Comparison of ENCODE assay signal across 18 cellular contexts in the genomic region with DNA sequence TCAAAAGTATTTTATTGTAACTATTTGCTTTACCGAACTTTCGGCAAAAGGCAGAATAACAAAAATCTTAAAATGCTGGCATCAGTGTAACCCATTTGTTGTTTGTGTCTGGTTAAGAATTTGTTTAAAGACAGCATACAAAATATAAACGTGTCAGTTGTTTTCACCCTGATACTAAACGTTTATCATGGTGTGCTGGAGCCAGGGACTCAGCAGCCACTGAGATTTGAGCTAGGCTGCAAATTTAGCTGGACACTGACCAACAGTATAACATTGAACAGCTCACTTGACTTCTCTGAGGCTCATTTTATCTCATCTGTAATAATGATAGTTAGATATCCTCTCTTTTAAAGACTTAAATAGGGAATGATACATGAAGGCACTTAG.
DNase-seq lines count a peak whose midpoint lies in the region; ATAC-seq and TF ChIP-seq lines count a peak whose summit lies in the region.
"Had no signal": no experiment of that assay in that cellular context is flagged by ENCODE, and none has a peak within 500 bp of the region (broad histone marks: within the 10 kb centered on the region; RNA-seq: fewer than 3 reads in every experiment).

No MANE protein-coding gene starts in this region.

- H2AFZ ChIP-seq in mesenchymal stem cell (ENCODE audit: low read depth, low read length), result no peak overlapping the region

- no peak overlapping the region for H2BK12ac ChIP-seq in mesenchymal stem cell (ENCODE audit: low read length in 2 of 2)

- no peaks in the 10 kb centered on the region for H3K27me3 ChIP-seq in mesenchymal stem cell (ENCODE audit: control insufficient read depth in 1 of 2, insufficient read depth in 1 of 2, low read length in 2 of 2)
- no peaks in the 10 kb centered on the region for H3K27me3 ChIP-seq in uterus

- peak overlapping the region; percentile 86 for H3K9ac ChIP-seq in mesenchymal stem cell (ENCODE audit: low read length)

- H3K4me2 ChIP-seq in mesenchymal stem cell (ENCODE audit: low read length, poor library complexity, severe bottlenecking), result no peak overlapping the region

- no peak overlapping the region for H3K4ac ChIP-seq in mesenchymal stem cell (ENCODE audit: low read depth in 1 of 2, low read length in 2 of 2)

- peak overlapping the region; percentile 61 for H2BK120ac ChIP-seq in mesenchymal stem cell (ENCODE audit: low read depth, low read length)

- no peak overlapping the region for H4K8ac ChIP-seq in mesenchymal stem cell (ENCODE audit: low read length)

- TF ChIP-seq CTCF in uterus (IDR thresholded peaks at IDR 0.05), result no peak

- no CpG with 5 or more reads among the region's 4 CpGs for WGBS in mesenchymal stem cell

- no peak overlapping the region for H2BK15ac ChIP-seq in mesenchymal stem cell (ENCODE audit: low read depth, poor library complexity, severe bottlenecking)

- H3K9me3 ChIP-seq in mesenchymal stem cell (ENCODE audit: control insufficient read depth, low read length) (no peaks in the 10 kb centered on the region), uterus (no peaks in the 10 kb centered on the region)

- H3K18ac ChIP-seq in mesenchymal stem cell (ENCODE audit: low read depth in 1 of 2, low read length in 2 of 2), result no peak overlapping the region

- H3K23ac ChIP-seq in mesenchymal stem cell (ENCODE audit: low read length in 2 of 2), result no peak overlapping the region

- H3K27ac ChIP-seq in mesenchymal stem cell (ENCODE audit: low read length, poor library complexity, severe bottlenecking), result peak overlapping the region; percentile 92
- H3K27ac ChIP-seq in uterus, result peak overlapping the region; percentile 41 to 53
- H3K27ac ChIP-seq: 22Rv1, RWPE1 had no signal

- H3K36me3 ChIP-seq in mesenchymal stem cell (ENCODE audit: control insufficient read depth in 1 of 2, insufficient read depth in 2 of 2, low read depth in 1 of 2, low read length in 2 of 2), result no peaks in the 10 kb centered on the region
- no peaks in the 10 kb centered on the region for H3K36me3 ChIP-seq in uterus

- ATAC-seq in Right ventricle myocardium superior (ENCODE audit: poor library complexity), result peak; percentile 71
- no peak for ATAC-seq in Right ventricle myocardium inferior
- ATAC-seq in HG02973 (IDR thresholded peaks at IDR 0.05; ENCODE audit: unreplicated experiment), result no peak
- ATAC-seq: stimulated activated naive CD8-positive, alpha-beta T cell treated with anti-CD3 and anti-CD28 coated beads, Interleukin-15, Interleukin-2, amounts not matched to agents 100 U/mL and 50 U/mL, for 24 hours had no signal

- no peaks in the 10 kb centered on the region for H3K79me1 ChIP-seq in mesenchymal stem cell (replicated peaks; ENCODE audit: low read length, poor library complexity, severe bottlenecking)

- H4K91ac ChIP-seq in mesenchymal stem cell (ENCODE audit: low read length), result peak overlapping the region; percentile 39

- H3K4me1 ChIP-seq in mesenchymal stem cell (ENCODE audit: control insufficient read depth, insufficient read depth, low read depth, low read length) (no peaks in the 10 kb centered on the region), uterus (no peaks in the 10 kb centered on the region)

- H3K4me3 ChIP-seq in mesenchymal stem cell (ENCODE audit: insufficient read depth in 1 of 2, low read depth in 1 of 2, low read length in 2 of 2), result peak overlapping the region in 1 of 2 experiments; percentile 35
- H3K4me3 ChIP-seq in uterus, result no peak overlapping the region
- H3K4me3 ChIP-seq: dorsolateral prefrontal cortex had no signal

- intact Hi-C loops in Right ventricle myocardium superior (cut with DNase I) (no loop called here), Right ventricle myocardium inferior (cut with DNase I) (no loop called here), uterus (cut with DNase I; ENCODE audit: low total_unique reads) (no loop called here)

- TF ChIP-seq POLR2A in uterus (IDR thresholded peaks at IDR 0.05), result no peak
- TF ChIP-seq POLR2A in erythroblast (IDR thresholded peaks at IDR 0.05; ENCODE audit: low read length), result no peak

- no peak overlapping the region for H3K14ac ChIP-seq in mesenchymal stem cell (ENCODE audit: low read length in 2 of 2)

- no peak overlapping the region for H2AK5ac ChIP-seq in mesenchymal stem cell (ENCODE audit: low read length, severe bottlenecking)

- DNase-seq in Right ventricle myocardium superior (no peak), Right ventricle myocardium inferior (ENCODE audit: missing footprints) (no peak), dermis blood vessel endothelial cell (peak; percentile 1), mesenchymal stem cell (peak; percentile 69), uterus (no peak), erythroblast (lab: John Stamatoyannopoulos, UW) (no peak), KBM-7 (no peak)
- DNase-seq: activated CD4-positive, alpha-beta T cell treated with anti-CD3 and anti-CD28 coated beads, Interleukin-2, amount 50 U/mL, for 1 hour; aorta; dorsolateral prefrontal cortex; islet precursor cell; NCI-H187; NCI-H82; stimulated activated naive CD8-positive, alpha-beta T cell treated with anti-CD3 and anti-CD28 coated beads, Interleukin-15, Interleukin-2, amounts not matched to agents 100 U/mL and 50 U/mL, for 24 hours; T-helper 9 cell had no signal

- peak overlapping the region; percentile 4 for H2BK5ac ChIP-seq in mesenchymal stem cell (ENCODE audit: low read depth, low read length, poor library complexity, severe bottlenecking)

- in situ Hi-C loops in KBM-7 (cut with MboI; ENCODE audit: low pct_unique_long_range_greater_than_20kb, low sequenced_read_pairs), result no loop called here

Comparison
In these comparisons a context has a peak if more than half of its experiments do, and no peak if none do; other contexts are left out.
1. DNase-seq: peak in dermis blood vessel endothelial cell (single experiment) and mesenchymal stem cell (single experiment); none in Right ventricle myocardium superior (single experiment), Right ventricle myocardium inferior (single experiment), uterus (0 of 2), erythroblast (0 of 2) and KBM-7 (single experiment).